In genomic region chr5:103827976-103828375, GRCh38 we compare ENCODE assay signal across 23 cellular contexts.
"Had no signal": no experiment of that assay in that cellular context is flagged by ENCODE, and none has a peak within 500 bp of the region (broad histone marks: within the 10 kb centered on the region; RNA-seq: fewer than 3 reads in every experiment).

No MANE protein-coding gene starts in this region.

- ATAC-seq: effector memory CD8-positive, alpha-beta T cell; esophagus mucosa; gastrocnemius medialis; heart right ventricle; left cardiac atrium; left lung; left ventricle myocardium superior; lower lobe of right lung; naive thymus-derived CD4-positive, alpha-beta T cell had no signal

- H3K27ac ChIP-seq: colonic mucosa, epithelial cell of prostate, esophagus squamous epithelium, gastrocnemius medialis, heart right ventricle, left lung, lower lobe of right lung had no signal

- DNase-seq: colonic mucosa; cortex of kidney; effector CD8-positive, alpha-beta T cell; effector memory CD8-positive, alpha-beta T cell; endodermal cell; erythroblast; esophagus squamous epithelium; foreskin fibroblast; foreskin melanocyte; gastrocnemius medialis; glutamatergic neuron; head of caudate nucleus; heart right ventricle; hippocampal formation; left cardiac atrium; left ventricle myocardium superior; lower lobe of right lung; mesendoderm; midbrain; naive thymus-derived CD4-positive, alpha-beta T cell had no signal

- H3K36me3 ChIP-seq: colonic mucosa, esophagus squamous epithelium, gastrocnemius medialis, heart right ventricle, left lung, lower lobe of right lung had no signal

- H3K4me1 ChIP-seq: colonic mucosa, esophagus squamous epithelium, gastrocnemius medialis, heart right ventricle, left lung, lower lobe of right lung had no signal

- H3K4me3 ChIP-seq: colonic mucosa, esophagus squamous epithelium, gastrocnemius medialis, heart right ventricle, left lung, lower lobe of right lung had no signal

- H3K27me3 ChIP-seq: colonic mucosa, esophagus squamous epithelium, gastrocnemius medialis, heart right ventricle, left lung had no signal

- H3K9me3 ChIP-seq: colonic mucosa, esophagus squamous epithelium, gastrocnemius medialis, heart right ventricle, left lung, lower lobe of right lung had no signal
